In genomic region chr1:229003233-229004031, GRCh38 we compare ENCODE assay signal across 12 cellular contexts.
DNase-seq lines count a peak whose midpoint lies in the region; ATAC-seq and TF ChIP-seq lines count a peak whose summit lies in the region.
"Had no signal": no experiment of that assay in that cellular context is flagged by ENCODE, and none has a peak within 500 bp of the region (broad histone marks: within the 10 kb centered on the region; RNA-seq: fewer than 3 reads in every experiment).

No MANE protein-coding gene starts in this region.

- H3K27ac ChIP-seq in esophagus squamous epithelium, result peak overlapping the region in 3 of 4 donors; percentile 44 to 67 (median 63)
- H3K27ac ChIP-seq in trophoblast cell (ENCODE audit: low read depth, low read length), result peak overlapping the region; percentile 54
- H3K27ac ChIP-seq: left lung had no signal

- no peak overlapping the region for H4K12ac ChIP-seq in trophoblast cell (ENCODE audit: low read depth, low read length)

- H3K27me3 ChIP-seq in esophagus squamous epithelium (peaks cover 0 to 3% (median 0%) of the 10 kb centered on the region in 4 donors), trophoblast cell (ENCODE audit: insufficient read depth, low read length) (no peaks in the 10 kb centered on the region)
- H3K27me3 ChIP-seq: left lung had no signal

- peak; percentile 6 for DNase-seq in EH (ENCODE audit: low read depth)
- DNase-seq in NCI-H446 treated with DMSO at 0.1 percent for 48 hours (lab: John Stamatoyannopoulos, UW), result peak; percentile 98
- DNase-seq in esophagus squamous epithelium (lab: John Stamatoyannopoulos, UW), result no peak
- peak; percentile 48 to 77 for DNase-seq in trophoblast cell
- no peak for DNase-seq in mesothelial cell of epicardium (ENCODE audit: low spot score in 2 of 2, unreplicated experiment in 2 of 2)
- DNase-seq in NCI-H526 treated with DMSO at 0.1 percent for 48 hours (lab: John Stamatoyannopoulos, UW), result no peak
- DNase-seq in AG08395 (ENCODE audit: low spot score), result no peak
- DNase-seq: effector memory CD8-positive, alpha-beta T cell; GOT3; left lung; Right ventricle myocardium superior had no signal

- ATAC-seq in GM18873 (IDR thresholded peaks at IDR 0.05; ENCODE audit: low FRiP score, unreplicated experiment), result no peak
- ATAC-seq: effector memory CD8-positive, alpha-beta T cell; left lung had no signal

- no peaks in the 10 kb centered on the region for H3K27me3 Mint-ChIP-seq in mesothelial cell of epicardium (ENCODE audit: low read depth)

- H3K4me3 Mint-ChIP-seq in mesothelial cell of epicardium, result no peak overlapping the region
- H3K4me3 Mint-ChIP-seq: effector memory CD8-positive, alpha-beta T cell had no signal

- intact Hi-C loops in esophagus squamous epithelium (cut with DNase I), result no loop called here

- peaks cover 4% of the 10 kb centered on the region for H3K79me2 ChIP-seq in trophoblast cell (ENCODE audit: control insufficient read depth, insufficient read depth, low read length, poor library complexity)

- H3K4me2 ChIP-seq in trophoblast cell (ENCODE audit: low read length), result no peak overlapping the region

- peak overlapping the region; percentile 21 for H3K14ac ChIP-seq in trophoblast cell (ENCODE audit: low read length)

- H3K36me3 ChIP-seq in esophagus squamous epithelium, result no peaks in the 10 kb centered on the region
- H3K36me3 ChIP-seq in trophoblast cell (ENCODE audit: control insufficient read depth in 1 of 2, insufficient read depth in 2 of 2, low read length in 2 of 2), result no peaks in the 10 kb centered on the region
- H3K36me3 ChIP-seq: left lung had no signal

- TF ChIP-seq CTCF in esophagus squamous epithelium (IDR thresholded peaks at IDR 0.05) (no peak), mesothelial cell of epicardium (IDR thresholded peaks at IDR 0.05; ENCODE audit: unreplicated experiment) (no peak)

- H3K4ac ChIP-seq in trophoblast cell (ENCODE audit: low read depth, low read length), result peak overlapping the region; percentile 9

- H3K4me1 ChIP-seq in esophagus squamous epithelium (no peaks in the 10 kb centered on the region), trophoblast cell (ENCODE audit: control insufficient read depth in 1 of 2, insufficient read depth in 2 of 2, low read length in 2 of 2) (peaks cover 34 to 48% of the 10 kb centered on the region in 2 experiments)

- no peak overlapping the region for H3K4me3 ChIP-seq in esophagus squamous epithelium
- H3K4me3 ChIP-seq in trophoblast cell (ENCODE audit: low read depth, low read length), result no peak overlapping the region
- H3K4me3 ChIP-seq: left lung had no signal

- no peaks in the 10 kb centered on the region for H3K36me3 Mint-ChIP-seq in mesothelial cell of epicardium

- H3K23ac ChIP-seq in trophoblast cell (ENCODE audit: low read length), result no peak overlapping the region

- H4K91ac ChIP-seq in trophoblast cell (ENCODE audit: low read depth, low read length), result peak overlapping the region; percentile 91

- peaks cover 13% of the 10 kb centered on the region for H3K4me1 Mint-ChIP-seq in mesothelial cell of epicardium

- H2BK12ac ChIP-seq in trophoblast cell (ENCODE audit: low read length), result peak overlapping the region; percentile 67

- no peaks in the 10 kb centered on the region for H3K9me3 ChIP-seq in esophagus squamous epithelium
- no peaks in the 10 kb centered on the region for H3K9me3 ChIP-seq in trophoblast cell (ENCODE audit: insufficient read depth, low read depth, low read length)
- H3K9me3 ChIP-seq: left lung had no signal

- peaks cover 49% of the 10 kb centered on the region for H3K79me1 ChIP-seq in trophoblast cell (ENCODE audit: low read length)

- H2BK5ac ChIP-seq in trophoblast cell (ENCODE audit: low read depth, low read length, poor library complexity), result peak overlapping the region; percentile 49

- peak overlapping the region; percentile 55 for H2AK5ac ChIP-seq in trophoblast cell (ENCODE audit: low read length)

- peak overlapping the region; percentile 40 for H4K8ac ChIP-seq in trophoblast cell (ENCODE audit: low read depth, low read length)

- TF ChIP-seq POLR2A in esophagus squamous epithelium (IDR thresholded peaks at IDR 0.05), result no peak

- no peaks in the 10 kb centered on the region for H3K9me3 Mint-ChIP-seq in mesothelial cell of epicardium
- H3K9me3 Mint-ChIP-seq: effector memory CD8-positive, alpha-beta T cell had no signal

- no peak overlapping the region for H2AFZ ChIP-seq in trophoblast cell (ENCODE audit: insufficient read depth, low read length, poor library complexity)

- H3K9ac ChIP-seq in trophoblast cell (ENCODE audit: low read length), result no peak overlapping the region

- H2BK120ac ChIP-seq in trophoblast cell (ENCODE audit: insufficient read depth, low read length, poor library complexity), result peak overlapping the region; percentile 57

- no peak overlapping the region for H3K27ac Mint-ChIP-seq in mesothelial cell of epicardium
- H3K27ac Mint-ChIP-seq: effector memory CD8-positive, alpha-beta T cell had no signal

- H3K18ac ChIP-seq in trophoblast cell (ENCODE audit: low read length), result peak overlapping the region; percentile 42

- 85 to 88% methylated on average over 7 to 9 of the region's 17 CpGs for WGBS in esophagus squamous epithelium, 2 donors
- no CpG with 5 or more reads among the region's 17 CpGs for WGBS in trophoblast cell (ENCODE audit: extremely low coverage, insufficient coverage, insufficient read length)

Comparison
In these comparisons a context has a peak if more than half of its experiments do, and no peak if none do; other contexts are left out.
1. DNase-seq: peak in EH (single experiment), NCI-H446 treated with DMSO at 0.1 percent for 48 hours (single experiment) and trophoblast cell (2 of 2); none in esophagus squamous epithelium (single experiment), mesothelial cell of epicardium (0 of 2), NCI-H526 treated with DMSO at 0.1 percent for 48 hours (single experiment) and AG08395 (single experiment).